In the genomic region with DNA sequence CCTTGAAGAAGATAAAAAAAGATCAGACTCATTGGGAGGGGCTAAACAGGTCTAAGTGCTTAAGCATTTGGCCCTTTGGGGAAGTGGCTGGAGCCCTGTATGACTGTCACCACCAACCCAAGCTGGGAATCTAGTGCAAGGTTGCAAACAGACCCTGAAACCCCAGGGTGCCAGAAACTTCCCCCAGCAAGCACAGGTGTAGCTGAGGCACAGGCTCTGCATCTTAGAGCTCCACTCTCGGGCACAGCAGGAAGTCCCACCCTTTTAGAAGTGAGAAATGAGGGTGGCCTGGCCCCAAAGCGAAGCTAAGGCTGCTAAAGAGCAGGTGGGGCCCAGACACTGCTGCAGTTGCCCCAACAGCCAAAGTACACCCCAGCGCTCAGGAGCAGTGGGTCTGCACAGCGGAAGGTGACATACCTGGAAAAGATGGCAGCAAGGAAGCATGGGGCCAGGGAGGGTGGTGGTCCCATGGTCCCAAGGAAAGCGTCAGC, we compare ENCODE assay signal across 11 cellular contexts. TPM values are rescaled to one million over a fixed set of nuclear protein-coding genes. Genes with fewer than 3 reads are reported as not detected.
DNase-seq lines count a peak whose midpoint lies in the region; ATAC-seq and TF ChIP-seq lines count a peak whose summit lies in the region.
"Had no signal": no experiment of that assay in that cellular context is flagged by ENCODE, and none has a peak within 500 bp of the region (broad histone marks: within the 10 kb centered on the region; RNA-seq: fewer than 3 reads in every experiment).

No MANE protein-coding gene starts in this region.

- TF ChIP-seq POLR2A in Peyer's patch (IDR thresholded peaks at IDR 0.05), result no peak

- TF ChIP-seq CTCF in Peyer's patch (IDR thresholded peaks at IDR 0.05), result no peak

- POLR2A ChIA-PET in activated CD4-positive, alpha-beta memory T cell treated with anti-CD3 and anti-CD28 coated beads, Interleukin-2, amount 10 ng/mL, durations not matched to agents 7 days and 5 days (lab: Charles Lee), result no interaction called here
- POLR2A ChIA-PET in activated CD4-positive, alpha-beta memory T cell treated with anti-CD3 and anti-CD28 coated beads for 36 hours (lab: Charles Lee), result no interaction called here

- no peaks in the 10 kb centered on the region for H3K36me3 Mint-ChIP-seq in activated CD4-positive, alpha-beta memory T cell treated with anti-CD3 and anti-CD28 coated beads, Interleukin-2, amount 10 ng/mL, durations not matched to agents 7 days and 5 days (ENCODE audit: low read depth)
- no peaks in the 10 kb centered on the region for H3K36me3 Mint-ChIP-seq in activated CD4-positive, alpha-beta memory T cell treated with anti-CD3 and anti-CD28 coated beads for 36 hours

- H3K4me3 ChIP-seq in Peyer's patch, result no peak overlapping the region
- H3K4me3 ChIP-seq: SK-N-MC had no signal

- H3K27me3 ChIP-seq in Peyer's patch, result no peaks in the 10 kb centered on the region

- H3K27ac Mint-ChIP-seq in activated CD4-positive, alpha-beta memory T cell treated with anti-CD3 and anti-CD28 coated beads, Interleukin-2, amount 10 ng/mL, durations not matched to agents 7 days and 5 days, result peak overlapping the region; percentile 11
- no peak overlapping the region for H3K27ac Mint-ChIP-seq in activated CD4-positive, alpha-beta memory T cell treated with anti-CD3 and anti-CD28 coated beads for 36 hours

- peaks cover 0 to 10% (median 3%) of the 10 kb centered on the region in 4 donors for H3K4me1 ChIP-seq in Peyer's patch

- H3K9me3 ChIP-seq in Peyer's patch, result no peaks in the 10 kb centered on the region

- peak; percentile 73 for ATAC-seq in HG02870 (IDR thresholded peaks at IDR 0.05; ENCODE audit: unreplicated experiment)

- DNase-seq in activated CD4-positive, alpha-beta memory T cell treated with anti-CD3 and anti-CD28 coated beads, Interleukin-2, amount 10 ng/mL, durations not matched to agents 7 days and 5 days, result no peak
- DNase-seq in activated CD4-positive, alpha-beta memory T cell treated with anti-CD3 and anti-CD28 coated beads for 36 hours, result no peak
- peak in 2 of 3 donors; percentile 52 to 68 for DNase-seq in Peyer's patch
- DNase-seq in stimulated activated CD8-positive, alpha-beta memory T cell treated with anti-CD3 and anti-CD28 coated beads, Interleukin-4, amount 100 ng/mL, for 48 hours, result peak; percentile 26
- DNase-seq in A172 (ENCODE audit: low spot score), result no peak
- no peak for DNase-seq in midbrain (lab: John Stamatoyannopoulos, UW)
- DNase-seq in SHP77 (lab: John Stamatoyannopoulos, UW), result no peak
- DNase-seq: ACHN, mesenchymal stem cell had no signal

- no peaks in the 10 kb centered on the region for H3K9me3 Mint-ChIP-seq in activated CD4-positive, alpha-beta memory T cell treated with anti-CD3 and anti-CD28 coated beads, Interleukin-2, amount 10 ng/mL, durations not matched to agents 7 days and 5 days
- no peaks in the 10 kb centered on the region for H3K9me3 Mint-ChIP-seq in activated CD4-positive, alpha-beta memory T cell treated with anti-CD3 and anti-CD28 coated beads for 36 hours

- peak overlapping the region in 1 of 4 donors; percentile 51 for H3K27ac ChIP-seq in Peyer's patch
- H3K27ac ChIP-seq: SK-N-MC had no signal

- intact Hi-C loops in activated CD4-positive, alpha-beta memory T cell treated with anti-CD3 and anti-CD28 coated beads for 36 hours (cut with micrococcal nuclease), result loop anchor here (10.0 kb wide), 1 partner anchor 372 kb away; a partner anchor contains a TSS

- peaks cover 10% of the 10 kb centered on the region for H3K4me1 Mint-ChIP-seq in activated CD4-positive, alpha-beta memory T cell treated with anti-CD3 and anti-CD28 coated beads, Interleukin-2, amount 10 ng/mL, durations not matched to agents 7 days and 5 days
- H3K4me1 Mint-ChIP-seq in activated CD4-positive, alpha-beta memory T cell treated with anti-CD3 and anti-CD28 coated beads for 36 hours (ENCODE audit: low read depth), result peaks cover 3% of the 10 kb centered on the region

- H3K4me3 Mint-ChIP-seq in activated CD4-positive, alpha-beta memory T cell treated with anti-CD3 and anti-CD28 coated beads, Interleukin-2, amount 10 ng/mL, durations not matched to agents 7 days and 5 days, result no peak overlapping the region
- no peak overlapping the region for H3K4me3 Mint-ChIP-seq in activated CD4-positive, alpha-beta memory T cell treated with anti-CD3 and anti-CD28 coated beads for 36 hours

- H3K36me3 ChIP-seq in Peyer's patch, result no peaks in the 10 kb centered on the region

- CTCF ChIA-PET in activated CD4-positive, alpha-beta memory T cell treated with anti-CD3 and anti-CD28 coated beads, Interleukin-2, amount 10 ng/mL, durations not matched to agents 7 days and 5 days (lab: Charles Lee), result no interaction called here
- CTCF ChIA-PET in activated CD4-positive, alpha-beta memory T cell treated with anti-CD3 and anti-CD28 coated beads for 36 hours (lab: Charles Lee), result no interaction called here

- H3K27me3 Mint-ChIP-seq in activated CD4-positive, alpha-beta memory T cell treated with anti-CD3 and anti-CD28 coated beads, Interleukin-2, amount 10 ng/mL, durations not matched to agents 7 days and 5 days, result peaks cover 11% of the 10 kb centered on the region
- H3K27me3 Mint-ChIP-seq in activated CD4-positive, alpha-beta memory T cell treated with anti-CD3 and anti-CD28 coated beads for 36 hours, result no peaks in the 10 kb centered on the region

RNA-seq across cellular contexts. Expression of a gene that starts 5.8 kb away (rescaled TPM):
- 10 to 100 TPM; 87.1 to 95.9 TPM for total RNA-seq in activated CD4-positive, alpha-beta memory T cell treated with anti-CD3 and anti-CD28 coated beads, Interleukin-2, amount 10 ng/mL, durations not matched to agents 7 days and 5 days
- total RNA-seq in activated CD4-positive, alpha-beta memory T cell treated with anti-CD3 and anti-CD28 coated beads for 36 hours, result 10 to 100 TPM; 65.1 to 69.6 TPM
- total RNA-seq in Peyer's patch, result 100 to 1,000 TPM in 2 of 4 donors, 10 to 100 TPM in 2; 76.7 to 225 (median 105) TPM
- 18.2 and 27.9 TPM in 2 replicates for total RNA-seq in A172 (2014; rRNA removed; shearing (Covaris generic))

RNA-seq across cellular contexts. Expression of a gene that starts 56.6 kb away (rescaled TPM):
- under 1 TPM; 0.20 to 0.33 TPM for total RNA-seq in activated CD4-positive, alpha-beta memory T cell treated with anti-CD3 and anti-CD28 coated beads, Interleukin-2, amount 10 ng/mL, durations not matched to agents 7 days and 5 days
- under 1 TPM; 0.57 to 0.87 TPM for total RNA-seq in activated CD4-positive, alpha-beta memory T cell treated with anti-CD3 and anti-CD28 coated beads for 36 hours
- 10 to 100 TPM in 3 of 4 donors, 1 to 10 TPM in 1; 9.9 to 26.3 (median 21.2) TPM for total RNA-seq in Peyer's patch
- total RNA-seq in A172 (2014; rRNA removed; shearing (Covaris generic)), result 14.6 and 22.8 TPM in 2 replicates

Comparison
In these comparisons a context has a peak if more than half of its experiments do, and no peak if none do; other contexts are left out.
1. DNase-seq: peak in Peyer's patch (2 of 3) and stimulated activated CD8-positive, alpha-beta memory T cell treated with anti-CD3 and anti-CD28 coated beads, Interleukin-4, amount 100 ng/mL, for 48 hours (single experiment); none in activated CD4-positive, alpha-beta memory T cell treated with anti-CD3 and anti-CD28 coated beads, Interleukin-2, amount 10 ng/mL, durations not matched to agents 7 days and 5 days (single experiment), activated CD4-positive, alpha-beta memory T cell treated with anti-CD3 and anti-CD28 coated beads for 36 hours (single experiment), A172 (single experiment), midbrain (single experiment) and SHP77 (0 of 2).